ENCODE assay signal across 15 cellular contexts in the genomic region with DNA sequence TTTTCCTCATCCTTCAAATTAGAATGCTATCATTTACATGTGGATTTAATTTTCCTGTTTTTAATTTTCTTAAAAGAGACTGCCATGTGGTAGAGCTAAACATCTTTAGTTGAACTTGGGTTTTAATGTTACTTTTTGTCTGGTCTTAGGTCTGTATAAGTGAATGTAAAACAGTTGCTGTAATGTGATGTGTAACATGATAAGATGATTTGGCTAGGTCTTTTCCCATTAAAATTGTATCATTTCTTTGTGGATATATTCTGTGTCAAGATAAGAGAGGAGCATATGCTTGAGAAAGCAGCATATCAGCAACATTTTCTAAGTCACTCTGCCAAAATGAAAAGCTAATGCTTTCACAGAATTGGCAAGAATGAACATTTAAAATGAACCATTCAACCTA.
"Had no signal": no experiment of that assay in that cellular context is flagged by ENCODE, and none has a peak within 500 bp of the region (broad histone marks: within the 10 kb centered on the region; RNA-seq: fewer than 3 reads in every experiment).

No MANE protein-coding gene starts in this region.

- H3K9me3 ChIP-seq: thoracic aorta, upper lobe of left lung had no signal

- H3K27ac ChIP-seq: thoracic aorta, upper lobe of left lung had no signal

- H3K36me3 ChIP-seq: thoracic aorta had no signal

- H3K27me3 ChIP-seq: upper lobe of left lung had no signal

- ATAC-seq: naive thymus-derived CD8-positive, alpha-beta T cell; sciatic nerve; stimulated activated memory B cell treated with anti-CD40 and anti-IgM and Interleukin-4, amounts not matched to agents 10 μg/mL and 1 μg/mL and 100 μg/mL, for 72 hours had no signal

- DNase-seq: activated CD4-positive, alpha-beta T cell treated with anti-CD3 and anti-CD28 coated beads, Interleukin-2, amount 10 ng/mL, durations not matched to agents 7 days and 5 days; activated CD4-positive, CD25-positive, alpha-beta regulatory T cell; activated CD8-positive, alpha-beta memory T cell treated with anti-CD3 and anti-CD28 coated beads, Interleukin-2, amount 50 U/mL, for 4 hours; activated effector memory CD4-positive, alpha-beta T cell treated with Interleukin-2 at 50 U/mL for 16 hours; activated naive CD4-positive, alpha-beta T cell treated with anti-CD3 and anti-CD28 coated beads, Interleukin-2, amount 10 ng/mL, durations not matched to agents 7 days and 5 days; activated T-cell treated with anti-CD3 and anti-CD28 coated beads, Interleukin-2, amount 50 U/mL, for 48 hours; aorta; cortex of kidney; mesendoderm; naive thymus-derived CD8-positive, alpha-beta T cell; stimulated activated CD4-positive, alpha-beta T cell treated with anti-CD3 and anti-CD28 coated beads, Interleukin-4, amount 100 ng/mL, for 4 hours; upper lobe of left lung had no signal

- H3K4me3 ChIP-seq: thoracic aorta, upper lobe of left lung had no signal
